Comparison of ENCODE assay signal across 1 cellular context in the genomic region with DNA sequence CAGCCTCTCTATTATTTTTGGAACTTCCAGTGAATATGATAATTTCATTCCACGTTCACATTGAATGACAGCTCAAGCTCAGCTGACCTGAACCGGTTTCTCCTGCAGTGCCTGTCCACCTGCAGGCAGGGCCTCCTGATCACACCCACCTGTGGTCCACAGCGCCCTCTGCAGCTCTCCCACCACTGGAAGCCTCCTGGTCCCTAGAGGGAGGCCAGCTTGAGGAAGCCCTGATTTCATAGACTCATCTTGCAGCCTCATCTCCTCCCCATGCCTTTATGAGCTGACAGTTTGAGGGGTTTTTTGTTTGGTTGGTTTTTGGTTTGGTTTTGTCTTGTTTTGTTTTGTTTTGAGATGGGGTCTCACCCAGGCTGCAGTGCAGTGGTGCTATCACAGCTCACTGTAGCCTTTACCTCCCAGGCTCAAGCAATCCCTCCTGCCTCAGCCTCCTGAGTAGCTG.
TF ChIP-seq lines count a peak whose summit lies in the region.

No MANE protein-coding gene starts in this region.

TF ChIP-seq in HepG2, 621 proteins besides CTCF, POLR2A, EP300 and RAD21 (continued from another document and continues in another):
- TF ChIP-seq NFKB2 (CRISPR knock-in tag; IDR thresholded peaks at IDR 0.05; ENCODE audit: borderline replicate concordance): no peak
- TF ChIP-seq ZNF230 (CRISPR knock-in tag; IDR thresholded peaks at IDR 0.05): no peak
- no peak for TF ChIP-seq ZNF749 (CRISPR knock-in tag; IDR thresholded peaks at IDR 0.05; ENCODE audit: borderline replicate concordance)
- TF ChIP-seq PCBP2 (optimal IDR thresholded peaks at IDR 0.05; ENCODE audit: low read depth, low read length, poor library complexity, severe bottlenecking): no peak
- TF ChIP-seq RERE (CRISPR knock-in tag; IDR thresholded peaks at IDR 0.05; ENCODE audit: low read depth): no peak
- TF ChIP-seq, protein P1, sequence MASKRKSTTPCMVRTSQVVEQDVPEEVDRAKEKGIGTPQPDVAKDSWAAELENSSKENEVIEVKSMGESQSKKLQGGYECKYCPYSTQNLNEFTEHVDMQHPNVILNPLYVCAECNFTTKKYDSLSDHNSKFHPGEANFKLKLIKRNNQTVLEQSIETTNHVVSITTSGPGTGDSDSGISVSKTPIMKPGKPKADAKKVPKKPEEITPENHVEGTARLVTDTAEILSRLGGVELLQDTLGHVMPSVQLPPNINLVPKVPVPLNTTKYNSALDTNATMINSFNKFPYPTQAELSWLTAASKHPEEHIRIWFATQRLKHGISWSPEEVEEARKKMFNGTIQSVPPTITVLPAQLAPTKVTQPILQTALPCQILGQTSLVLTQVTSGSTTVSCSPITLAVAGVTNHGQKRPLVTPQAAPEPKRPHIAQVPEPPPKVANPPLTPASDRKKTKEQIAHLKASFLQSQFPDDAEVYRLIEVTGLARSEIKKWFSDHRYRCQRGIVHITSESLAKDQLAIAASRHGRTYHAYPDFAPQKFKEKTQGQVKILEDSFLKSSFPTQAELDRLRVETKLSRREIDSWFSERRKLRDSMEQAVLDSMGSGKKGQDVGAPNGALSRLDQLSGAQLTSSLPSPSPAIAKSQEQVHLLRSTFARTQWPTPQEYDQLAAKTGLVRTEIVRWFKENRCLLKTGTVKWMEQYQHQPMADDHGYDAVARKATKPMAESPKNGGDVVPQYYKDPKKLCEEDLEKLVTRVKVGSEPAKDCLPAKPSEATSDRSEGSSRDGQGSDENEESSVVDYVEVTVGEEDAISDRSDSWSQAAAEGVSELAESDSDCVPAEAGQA (IDR thresholded peaks at IDR 0.05; ENCODE audit: low read depth): no peak
- TF ChIP-seq, protein P1 (CRISPR knock-in tag; IDR thresholded peaks at IDR 0.05; ENCODE audit: borderline replicate concordance): no peak
- no peak for TF ChIP-seq KLF12 (CRISPR knock-in tag; IDR thresholded peaks at IDR 0.05; ENCODE audit: borderline replicate concordance)
- 0 out of 2 replicates have a peak, but pooled peaks have one; percentile 32 for TF ChIP-seq THAP11 (CRISPR knock-in tag; IDR thresholded peaks at IDR 0.05)
- no peak for TF ChIP-seq YEATS4 (CRISPR knock-in tag; IDR thresholded peaks at IDR 0.05; ENCODE audit: borderline replicate concordance)
- TF ChIP-seq, protein P2, sequence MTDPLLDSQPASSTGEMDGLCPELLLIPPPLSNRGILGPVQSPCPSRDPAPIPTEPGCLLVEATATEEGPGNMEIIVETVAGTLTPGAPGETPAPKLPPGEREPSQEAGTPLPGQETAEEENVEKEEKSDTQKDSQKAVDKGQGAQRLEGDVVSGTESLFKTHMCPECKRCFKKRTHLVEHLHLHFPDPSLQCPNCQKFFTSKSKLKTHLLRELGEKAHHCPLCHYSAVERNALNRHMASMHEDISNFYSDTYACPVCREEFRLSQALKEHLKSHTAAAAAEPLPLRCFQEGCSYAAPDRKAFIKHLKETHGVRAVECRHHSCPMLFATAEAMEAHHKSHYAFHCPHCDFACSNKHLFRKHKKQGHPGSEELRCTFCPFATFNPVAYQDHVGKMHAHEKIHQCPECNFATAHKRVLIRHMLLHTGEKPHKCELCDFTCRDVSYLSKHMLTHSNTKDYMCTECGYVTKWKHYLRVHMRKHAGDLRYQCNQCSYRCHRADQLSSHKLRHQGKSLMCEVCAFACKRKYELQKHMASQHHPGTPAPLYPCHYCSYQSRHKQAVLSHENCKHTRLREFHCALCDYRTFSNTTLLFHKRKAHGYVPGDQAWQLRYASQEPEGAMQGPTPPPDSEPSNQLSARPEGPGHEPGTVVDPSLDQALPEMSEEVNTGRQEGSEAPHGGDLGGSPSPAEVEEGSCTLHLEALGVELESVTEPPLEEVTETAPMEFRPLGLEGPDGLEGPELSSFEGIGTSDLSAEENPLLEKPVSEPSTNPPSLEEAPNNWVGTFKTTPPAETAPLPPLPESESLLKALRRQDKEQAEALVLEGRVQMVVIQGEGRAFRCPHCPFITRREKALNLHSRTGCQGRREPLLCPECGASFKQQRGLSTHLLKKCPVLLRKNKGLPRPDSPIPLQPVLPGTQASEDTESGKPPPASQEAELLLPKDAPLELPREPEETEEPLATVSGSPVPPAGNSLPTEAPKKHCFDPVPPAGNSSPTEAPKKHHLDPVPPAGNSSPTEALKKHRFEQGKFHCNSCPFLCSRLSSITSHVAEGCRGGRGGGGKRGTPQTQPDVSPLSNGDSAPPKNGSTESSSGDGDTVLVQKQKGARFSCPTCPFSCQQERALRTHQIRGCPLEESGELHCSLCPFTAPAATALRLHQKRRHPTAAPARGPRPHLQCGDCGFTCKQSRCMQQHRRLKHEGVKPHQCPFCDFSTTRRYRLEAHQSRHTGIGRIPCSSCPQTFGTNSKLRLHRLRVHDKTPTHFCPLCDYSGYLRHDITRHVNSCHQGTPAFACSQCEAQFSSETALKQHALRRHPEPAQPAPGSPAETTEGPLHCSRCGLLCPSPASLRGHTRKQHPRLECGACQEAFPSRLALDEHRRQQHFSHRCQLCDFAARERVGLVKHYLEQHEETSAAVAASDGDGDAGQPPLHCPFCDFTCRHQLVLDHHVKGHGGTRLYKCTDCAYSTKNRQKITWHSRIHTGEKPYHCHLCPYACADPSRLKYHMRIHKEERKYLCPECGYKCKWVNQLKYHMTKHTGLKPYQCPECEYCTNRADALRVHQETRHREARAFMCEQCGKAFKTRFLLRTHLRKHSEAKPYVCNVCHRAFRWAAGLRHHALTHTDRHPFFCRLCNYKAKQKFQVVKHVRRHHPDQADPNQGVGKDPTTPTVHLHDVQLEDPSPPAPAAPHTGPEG (CRISPR knock-in tag; IDR thresholded peaks at IDR 0.05): no peak
- no peak for TF ChIP-seq TBL1XR1 (IDR thresholded peaks at IDR 0.05; ENCODE audit: borderline replicate concordance, low read length, partially characterized antibody)
- no peak for TF ChIP-seq WIZ (CRISPR knock-in tag; IDR thresholded peaks at IDR 0.05)
- TF ChIP-seq, protein P3, sequence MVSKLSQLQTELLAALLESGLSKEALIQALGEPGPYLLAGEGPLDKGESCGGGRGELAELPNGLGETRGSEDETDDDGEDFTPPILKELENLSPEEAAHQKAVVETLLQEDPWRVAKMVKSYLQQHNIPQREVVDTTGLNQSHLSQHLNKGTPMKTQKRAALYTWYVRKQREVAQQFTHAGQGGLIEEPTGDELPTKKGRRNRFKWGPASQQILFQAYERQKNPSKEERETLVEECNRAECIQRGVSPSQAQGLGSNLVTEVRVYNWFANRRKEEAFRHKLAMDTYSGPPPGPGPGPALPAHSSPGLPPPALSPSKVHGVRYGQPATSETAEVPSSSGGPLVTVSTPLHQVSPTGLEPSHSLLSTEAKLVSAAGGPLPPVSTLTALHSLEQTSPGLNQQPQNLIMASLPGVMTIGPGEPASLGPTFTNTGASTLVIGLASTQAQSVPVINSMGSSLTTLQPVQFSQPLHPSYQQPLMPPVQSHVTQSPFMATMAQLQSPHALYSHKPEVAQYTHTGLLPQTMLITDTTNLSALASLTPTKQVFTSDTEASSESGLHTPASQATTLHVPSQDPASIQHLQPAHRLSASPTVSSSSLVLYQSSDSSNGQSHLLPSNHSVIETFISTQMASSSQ (IDR thresholded peaks at IDR 0.05; ENCODE audit: low read depth): no peak
- TF ChIP-seq, protein P3 (CRISPR knock-in tag; IDR thresholded peaks at IDR 0.05; ENCODE audit: borderline replicate concordance): no peak; the same call in 1 of the 2 replicates
- TF ChIP-seq SOX13 (IDR thresholded peaks at IDR 0.05): no peak
- 0 out of 4 replicates have a peak, but pooled peaks of 1 of the 2 experiments have one; percentile 10 for TF ChIP-seq SOX13 (CRISPR knock-in tag; conservative IDR thresholded peaks at IDR 0.05 in 1 of 2, IDR thresholded peaks at IDR 0.05 in 1 of 2)
- TF ChIP-seq ZFP1 (CRISPR knock-in tag; IDR thresholded peaks at IDR 0.05): no peak
- no peak for TF ChIP-seq ZFP62 (CRISPR knock-in tag; IDR thresholded peaks at IDR 0.05)
- TF ChIP-seq MXI1 (IDR thresholded peaks at IDR 0.05; ENCODE audit: borderline replicate concordance, low read depth, low read length): peak; percentile 49; the same call in 1 of the 3 replicates
- TF ChIP-seq KLF9 (CRISPR knock-in tag; IDR thresholded peaks at IDR 0.05; ENCODE audit: low read depth): no peak
- no peak for TF ChIP-seq PLSCR1 (CRISPR knock-in tag; IDR thresholded peaks at IDR 0.05; ENCODE audit: borderline replicate concordance)
- no peak for TF ChIP-seq MAZ (IDR thresholded peaks at IDR 0.05; ENCODE audit: borderline replicate concordance, low read depth, low read length)
- no peak for TF ChIP-seq MAZ (CRISPR knock-in tag; IDR thresholded peaks at IDR 0.05; ENCODE audit: low read depth)
- TF ChIP-seq HOXA3 (CRISPR knock-in tag; IDR thresholded peaks at IDR 0.05): 0 out of 2 replicates have a peak, but pooled peaks have one; percentile 18
- TF ChIP-seq ZKSCAN5 (CRISPR knock-in tag; IDR thresholded peaks at IDR 0.05): no peak
- no peak for TF ChIP-seq ZNF841 (CRISPR knock-in tag; IDR thresholded peaks at IDR 0.05; ENCODE audit: borderline replicate concordance)
- peak; percentile 77 for TF ChIP-seq SMC3 (IDR thresholded peaks at IDR 0.05; ENCODE audit: low read length)
- TF ChIP-seq NKX3-1 (CRISPR knock-in tag; IDR thresholded peaks at IDR 0.05): no peak
- no peak for TF ChIP-seq HNRNPUL1 (IDR thresholded peaks at IDR 0.05; ENCODE audit: low read depth, low read length)
- TF ChIP-seq ZNF614 (CRISPR knock-in tag; IDR thresholded peaks at IDR 0.05; ENCODE audit: borderline replicate concordance): 0 out of 2 replicates have a peak, but pooled peaks have one; percentile 31
- TF ChIP-seq GTF3A (CRISPR knock-in tag; conservative IDR thresholded peaks at IDR 0.05): no peak
- TF ChIP-seq ZBTB42 (CRISPR knock-in tag; IDR thresholded peaks at IDR 0.05): no peak
- TF ChIP-seq ARNTL (CRISPR knock-in tag; IDR thresholded peaks at IDR 0.05): no peak
- no peak for TF ChIP-seq FOSL1 (CRISPR knock-in tag; IDR thresholded peaks at IDR 0.05; ENCODE audit: borderline replicate concordance)
